In the genomic region with DNA sequence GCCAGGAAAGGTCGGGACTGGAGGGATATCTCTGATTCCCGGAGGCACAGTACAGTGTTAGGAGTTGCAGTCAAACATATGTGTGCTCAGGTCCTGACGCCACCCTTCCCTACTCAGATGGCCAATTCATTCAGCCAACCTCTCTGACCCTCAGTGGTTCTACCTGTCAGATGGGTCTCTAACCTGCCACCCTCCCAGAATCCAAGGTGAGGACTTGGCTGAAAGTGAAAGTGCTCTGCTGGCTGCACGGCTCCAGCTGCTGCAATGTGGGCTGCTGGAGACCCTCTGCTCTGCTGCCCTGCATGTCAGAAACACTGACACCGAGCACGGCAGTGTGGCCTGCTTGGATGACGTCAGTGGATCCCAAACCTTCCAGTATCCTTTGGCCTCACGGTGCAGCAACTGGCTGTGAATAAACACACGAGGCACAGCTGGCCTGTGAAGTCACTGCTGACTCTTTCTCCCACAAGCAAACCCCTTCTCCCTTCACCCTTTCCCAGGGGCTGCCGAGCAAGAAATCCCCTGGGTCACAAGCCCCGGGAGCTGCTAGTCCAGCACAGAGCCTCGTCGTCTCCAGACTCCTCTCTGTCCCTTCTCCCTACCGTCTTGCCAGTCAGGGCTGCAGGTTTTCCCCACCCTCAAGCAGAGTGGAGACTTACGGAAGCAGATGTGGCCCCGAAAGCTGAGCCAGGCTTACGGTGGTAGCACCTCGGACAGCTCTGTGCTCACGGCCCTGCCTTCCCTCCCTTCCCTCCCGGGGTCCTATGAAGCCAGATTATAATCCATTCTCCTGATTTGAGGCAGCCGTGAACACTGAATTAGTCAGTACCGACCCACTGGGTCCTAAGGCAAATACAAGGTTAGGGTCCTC, we compare ENCODE assay signal across 13 cellular contexts. TPM values are rescaled to one million over a fixed set of nuclear protein-coding genes. Genes with fewer than 3 reads are reported as not detected.
DNase-seq lines count a peak whose midpoint lies in the region; ATAC-seq and TF ChIP-seq lines count a peak whose summit lies in the region.
"Had no signal": no experiment of that assay in that cellular context is flagged by ENCODE, and none has a peak within 500 bp of the region (broad histone marks: within the 10 kb centered on the region; RNA-seq: fewer than 3 reads in every experiment).

No MANE protein-coding gene starts in this region.

- peaks cover 34% of the 10 kb centered on the region for H3K79me1 ChIP-seq in mesenchymal stem cell (replicated peaks; ENCODE audit: low read length, poor library complexity, severe bottlenecking)

- no peak overlapping the region for H3K4me3 Mint-ChIP-seq in endodermal cell
- H3K4me3 Mint-ChIP-seq in naive thymus-derived CD4-positive, alpha-beta T cell, result no peak overlapping the region
- no peak overlapping the region for H3K4me3 Mint-ChIP-seq in CD8-positive, alpha-beta T cell
- H3K4me3 Mint-ChIP-seq: activated naive CD8-positive, alpha-beta T cell had no signal

- POLR2A ChIA-PET in naive thymus-derived CD4-positive, alpha-beta T cell (lab: Charles Lee), result no interaction called here
- POLR2A ChIA-PET in CD8-positive, alpha-beta T cell (lab: Charles Lee), result no interaction called here

- H2AK5ac ChIP-seq in mesenchymal stem cell (ENCODE audit: low read length, severe bottlenecking), result no peak overlapping the region

- no peaks in the 10 kb centered on the region for H3K9me3 Mint-ChIP-seq in endodermal cell
- no peaks in the 10 kb centered on the region for H3K9me3 Mint-ChIP-seq in naive thymus-derived CD4-positive, alpha-beta T cell
- no peaks in the 10 kb centered on the region for H3K9me3 Mint-ChIP-seq in CD8-positive, alpha-beta T cell

- H3K4ac ChIP-seq in mesenchymal stem cell (ENCODE audit: low read depth in 1 of 2, low read length in 2 of 2), result no peak overlapping the region

- no peak overlapping the region for H2BK12ac ChIP-seq in mesenchymal stem cell (ENCODE audit: low read length in 2 of 2)

- WGBS in endodermal cell (ENCODE audit: insufficient coverage in 1 of 2, insufficient read length in 1 of 2), 2 experiments, result 57 to 61% methylated on average over 18 to 22 of the region's 22 CpGs
- 36% methylated on average over 22 of the region's 22 CpGs for WGBS in mesenchymal stem cell

- TF ChIP-seq POLR2A in GM18505 (IDR thresholded peaks at IDR 0.05; ENCODE audit: borderline replicate concordance, extremely low read depth, insufficient read depth, insufficient read length), result no peak

- no peaks in the 10 kb centered on the region for H3K27me3 ChIP-seq in BE2C
- H3K27me3 ChIP-seq in endodermal cell (ENCODE audit: control insufficient read depth, insufficient read depth, low read length, poor library complexity, severe bottlenecking), result no peaks in the 10 kb centered on the region
- H3K27me3 ChIP-seq in mesenchymal stem cell (ENCODE audit: control insufficient read depth in 1 of 2, insufficient read depth in 1 of 2, low read length in 2 of 2), result no peaks in the 10 kb centered on the region
- H3K27me3 ChIP-seq in naive thymus-derived CD4-positive, alpha-beta T cell (ENCODE audit: control insufficient read depth in 2 of 2, insufficient read depth in 2 of 2, low read length in 2 of 2), result no peaks in the 10 kb centered on the region
- H3K27me3 ChIP-seq in CD8-positive, alpha-beta T cell (ENCODE audit: insufficient read depth, low read length), result no peaks in the 10 kb centered on the region
- H3K27me3 ChIP-seq: transverse colon had no signal

- H3K4me1 ChIP-seq in BE2C, result peaks cover 22% of the 10 kb centered on the region
- H3K4me1 ChIP-seq in endodermal cell (ENCODE audit: control insufficient read depth, insufficient read depth, low read length), result peaks cover 9% of the 10 kb centered on the region
- H3K4me1 ChIP-seq in mesenchymal stem cell (ENCODE audit: control insufficient read depth, insufficient read depth, low read depth, low read length), result peaks cover 28% of the 10 kb centered on the region
- no peaks in the 10 kb centered on the region for H3K4me1 ChIP-seq in naive thymus-derived CD4-positive, alpha-beta T cell (ENCODE audit: control insufficient read depth in 2 of 2, insufficient read depth in 2 of 2, low read length in 2 of 2)
- no peaks in the 10 kb centered on the region for H3K4me1 ChIP-seq in CD8-positive, alpha-beta T cell (ENCODE audit: insufficient read depth, low read length)

- no peaks in the 10 kb centered on the region for H3K36me3 Mint-ChIP-seq in endodermal cell (ENCODE audit: low read depth)
- H3K36me3 Mint-ChIP-seq in naive thymus-derived CD4-positive, alpha-beta T cell, result peaks cover 0 to 8% (median 0%) of the 10 kb centered on the region in 5 donors
- H3K36me3 Mint-ChIP-seq in CD8-positive, alpha-beta T cell, result peaks cover 10% of the 10 kb centered on the region

- H4K91ac ChIP-seq in mesenchymal stem cell (ENCODE audit: low read length), result no peak overlapping the region

- H3K23ac ChIP-seq in mesenchymal stem cell (ENCODE audit: low read length in 2 of 2), result no peak overlapping the region

- peak; percentile 21 for DNase-seq in BE2C
- peak; percentile 49 for DNase-seq in SHP77 treated with DMSO at 0.1 percent for 48 hours (lab: John Stamatoyannopoulos, UW)
- peak; percentile 82 for DNase-seq in endodermal cell
- peak; percentile 92 for DNase-seq in mesenchymal stem cell
- DNase-seq in GM10266 (ENCODE audit: extremely low spot score), result no peak
- DNase-seq in naive thymus-derived CD4-positive, alpha-beta T cell, result no peak
- DNase-seq in CD8-positive, alpha-beta T cell, result no peak
- DNase-seq: NCI-H2171 treated with DMSO at 0.1 percent for 48 hours, small intestine, T-helper 2 cell, transverse colon had no signal

- no peak overlapping the region for H2BK15ac ChIP-seq in mesenchymal stem cell (ENCODE audit: low read depth, poor library complexity, severe bottlenecking)

- H3K27ac Mint-ChIP-seq in endodermal cell, result no peak overlapping the region
- no peak overlapping the region for H3K27ac Mint-ChIP-seq in naive thymus-derived CD4-positive, alpha-beta T cell
- no peak overlapping the region for H3K27ac Mint-ChIP-seq in CD8-positive, alpha-beta T cell
- H3K27ac Mint-ChIP-seq: activated naive CD8-positive, alpha-beta T cell had no signal

- H3K9me3 ChIP-seq in BE2C, result no peaks in the 10 kb centered on the region
- H3K9me3 ChIP-seq in endodermal cell (ENCODE audit: control insufficient read depth, low read length), result no peaks in the 10 kb centered on the region
- no peaks in the 10 kb centered on the region for H3K9me3 ChIP-seq in mesenchymal stem cell (ENCODE audit: control insufficient read depth, low read length)
- no peaks in the 10 kb centered on the region for H3K9me3 ChIP-seq in naive thymus-derived CD4-positive, alpha-beta T cell (ENCODE audit: control insufficient read depth in 2 of 3, low read length in 3 of 3)
- no peaks in the 10 kb centered on the region for H3K9me3 ChIP-seq in CD8-positive, alpha-beta T cell (ENCODE audit: low read length)
- H3K9me3 ChIP-seq: transverse colon had no signal

- no peak overlapping the region for H3K18ac ChIP-seq in mesenchymal stem cell (ENCODE audit: low read depth in 1 of 2, low read length in 2 of 2)

- H3K27ac ChIP-seq in endodermal cell (ENCODE audit: low read depth, low read length) (no peak overlapping the region), mesenchymal stem cell (ENCODE audit: low read length, poor library complexity, severe bottlenecking) (no peak overlapping the region)
- H3K27ac ChIP-seq in naive thymus-derived CD4-positive, alpha-beta T cell (ENCODE audit: low read depth, low read length), result no peak overlapping the region
- no peak overlapping the region for H3K27ac ChIP-seq in CD8-positive, alpha-beta T cell (ENCODE audit: low read depth, low read length)
- H3K27ac ChIP-seq: transverse colon had no signal

- H3K36me3 ChIP-seq in BE2C (no peaks in the 10 kb centered on the region), endodermal cell (ENCODE audit: control insufficient read depth, insufficient read depth, low read length) (no peaks in the 10 kb centered on the region), mesenchymal stem cell (ENCODE audit: control insufficient read depth in 1 of 2, insufficient read depth in 2 of 2, low read depth in 1 of 2, low read length in 2 of 2) (no peaks in the 10 kb centered on the region)
- H3K36me3 ChIP-seq in naive thymus-derived CD4-positive, alpha-beta T cell (ENCODE audit: control insufficient read depth in 2 of 3, insufficient read depth in 3 of 3, low read length in 3 of 3), result peaks cover 0 to 8% (median 0%) of the 10 kb centered on the region in 3 experiments
- peaks cover 5% of the 10 kb centered on the region for H3K36me3 ChIP-seq in CD8-positive, alpha-beta T cell (ENCODE audit: insufficient read depth, low read length)
- H3K36me3 ChIP-seq: transverse colon had no signal

- H3K9ac ChIP-seq in endodermal cell (ENCODE audit: extremely low read depth, low read length, poor library complexity, severe bottlenecking) (no peak overlapping the region), mesenchymal stem cell (ENCODE audit: low read length) (no peak overlapping the region)

- peak overlapping the region in 1 of 2 experiments; percentile 38 for H3K14ac ChIP-seq in mesenchymal stem cell (ENCODE audit: low read length in 2 of 2)

- H2BK120ac ChIP-seq in mesenchymal stem cell (ENCODE audit: low read depth, low read length), result no peak overlapping the region

- H3K4me2 ChIP-seq in mesenchymal stem cell (ENCODE audit: low read length, poor library complexity, severe bottlenecking), result peak overlapping the region; percentile 43

- peaks cover 14% of the 10 kb centered on the region for H3K4me1 Mint-ChIP-seq in endodermal cell
- peaks cover 4 to 22% (median 8%) of the 10 kb centered on the region in 7 donors for H3K4me1 Mint-ChIP-seq in naive thymus-derived CD4-positive, alpha-beta T cell
- H3K4me1 Mint-ChIP-seq in CD8-positive, alpha-beta T cell (ENCODE audit: low read depth), result peaks cover 23% of the 10 kb centered on the region

- TF ChIP-seq CTCF in BE2C (IDR thresholded peaks at IDR 0.05; ENCODE audit: low read depth, low read length) (no peak), endodermal cell (conservative IDR thresholded peaks at IDR 0.05) (no peak), GM10266 (IDR thresholded peaks at IDR 0.05; ENCODE audit: control insufficient read depth, insufficient read depth, low read depth, missing control alignments) (no peak)
- TF ChIP-seq CTCF in CD8-positive, alpha-beta T cell (IDR thresholded peaks at IDR 0.05), result no peak

- no peak overlapping the region for H2AFZ ChIP-seq in mesenchymal stem cell (ENCODE audit: low read depth, low read length)

- CTCF ChIA-PET in naive thymus-derived CD4-positive, alpha-beta T cell (lab: Charles Lee), result no interaction called here
- CTCF ChIA-PET in CD8-positive, alpha-beta T cell (lab: Charles Lee), result interaction anchor here (0.6 kb wide), 1 partner anchor 1266 kb away, joined by 3 read pairs; no protein-coding TSS in a partner anchor

- H3K4me3 ChIP-seq in BE2C (ENCODE audit: low read depth, low read length), result no peak overlapping the region
- no peak overlapping the region for H3K4me3 ChIP-seq in endodermal cell (ENCODE audit: low read length)
- H3K4me3 ChIP-seq in mesenchymal stem cell (ENCODE audit: insufficient read depth in 1 of 2, low read depth in 1 of 2, low read length in 2 of 2), result peak overlapping the region in 1 of 2 experiments; percentile 38
- no peak overlapping the region for H3K4me3 ChIP-seq in naive thymus-derived CD4-positive, alpha-beta T cell (ENCODE audit: low read length)
- H3K4me3 ChIP-seq in CD8-positive, alpha-beta T cell (ENCODE audit: low read depth, low read length), result no peak overlapping the region
- H3K4me3 ChIP-seq: transverse colon had no signal

- no peak for ATAC-seq in GM18505 (IDR thresholded peaks at IDR 0.05; ENCODE audit: unreplicated experiment)
- no peak for ATAC-seq in naive thymus-derived CD4-positive, alpha-beta T cell
- no peak for ATAC-seq in CD8-positive, alpha-beta T cell

- no peaks in the 10 kb centered on the region for H3K27me3 Mint-ChIP-seq in endodermal cell (ENCODE audit: insufficient read depth)
- no peaks in the 10 kb centered on the region for H3K27me3 Mint-ChIP-seq in naive thymus-derived CD4-positive, alpha-beta T cell
- H3K27me3 Mint-ChIP-seq in CD8-positive, alpha-beta T cell (ENCODE audit: low read depth), result no peaks in the 10 kb centered on the region
- H3K27me3 Mint-ChIP-seq: activated naive CD8-positive, alpha-beta T cell had no signal

- no peak overlapping the region for H4K8ac ChIP-seq in mesenchymal stem cell (ENCODE audit: low read length)

- H2BK5ac ChIP-seq in mesenchymal stem cell (ENCODE audit: low read depth, low read length, poor library complexity, severe bottlenecking), result no peak overlapping the region

- intact Hi-C loops in naive thymus-derived CD4-positive, alpha-beta T cell (cut with micrococcal nuclease), result no loop called here
- intact Hi-C loops in CD8-positive, alpha-beta T cell (cut with DNase I, micrococcal nuclease), result no loop called here

RNA-seq across cellular contexts. Expression of a gene that starts 24.3 kb away (rescaled TPM):
- polyA plus RNA-seq in BE2C (2012; ENCODE audit: insufficient read depth, insufficient read length, low read depth), result 77.2 TPM
- total RNA-seq in endodermal cell, result 10 to 100 TPM; 36.2 to 47.8 TPM
- 38.3 TPM for polyA plus RNA-seq in endodermal cell (2013, experiment 1 of 2)
- polyA plus RNA-seq in endodermal cell (2013, experiment 2 of 2), result 36.4 TPM
- polyA plus RNA-seq in mesenchymal stem cell (2013, experiment 1 of 2), result 99.4 TPM
- 104 TPM for polyA plus RNA-seq in mesenchymal stem cell (2013, experiment 2 of 2)
- total RNA-seq in naive thymus-derived CD4-positive, alpha-beta T cell, result 10 to 100 TPM; 13.2 to 58.2 (median 27.9) TPM
- 1 to 10 TPM; 2.3 to 2.5 TPM for polyA plus RNA-seq in naive thymus-derived CD4-positive, alpha-beta T cell
- 10 to 100 TPM in 1 of 2 experiments, 1 to 10 TPM in 1; 6.6 to 11.7 TPM for total RNA-seq in CD8-positive, alpha-beta T cell

RNA-seq across cellular contexts. Expression of a gene that starts 52.6 kb away (rescaled TPM):
- 54.2 TPM for polyA plus RNA-seq in BE2C (2012; ENCODE audit: insufficient read depth, insufficient read length, low read depth)
- total RNA-seq in endodermal cell, result 100 to 1,000 TPM; 101 to 115 TPM
- polyA plus RNA-seq in endodermal cell (2013, experiment 1 of 2), result 55.1 TPM
- polyA plus RNA-seq in endodermal cell (2013, experiment 2 of 2), result 52.5 TPM
- polyA plus RNA-seq in mesenchymal stem cell (2013, experiment 1 of 2), result 31.3 TPM
- 31.6 TPM for polyA plus RNA-seq in mesenchymal stem cell (2013, experiment 2 of 2)
- 100 to 1,000 TPM; 107 to 151 (median 130) TPM for total RNA-seq in naive thymus-derived CD4-positive, alpha-beta T cell
- 10 to 100 TPM; 50.6 to 91.4 TPM for polyA plus RNA-seq in naive thymus-derived CD4-positive, alpha-beta T cell
- total RNA-seq in CD8-positive, alpha-beta T cell, result 100 to 1,000 TPM; 133 to 134 TPM

Comparison
In these comparisons a context has a peak if more than half of its experiments do, and no peak if none do; other contexts are left out.
1. DNase-seq: peak in BE2C (single experiment), SHP77 treated with DMSO at 0.1 percent for 48 hours (single experiment), endodermal cell (single experiment) and mesenchymal stem cell (single experiment); none in GM10266 (single experiment), naive thymus-derived CD4-positive, alpha-beta T cell (0 of 9) and CD8-positive, alpha-beta T cell (0 of 7).